In genomic region chr5:160438316-160439204, GRCh38 we compare ENCODE assay signal across 1 cellular context.
A peak's percentile ranks its signal among the peaks of the same experiment; 100 is the strongest.
TF ChIP-seq lines count a peak whose summit lies in the region.

No MANE protein-coding gene starts in this region.

TF ChIP-seq in HepG2, 621 proteins besides CTCF, POLR2A, EP300 and RAD21 (continued from another document and continues in another):
- TF ChIP-seq HMGXB3 (CRISPR knock-in tag; IDR thresholded peaks at IDR 0.05; ENCODE audit: borderline replicate concordance) = no peak
- TF ChIP-seq SIX1 (CRISPR knock-in tag; IDR thresholded peaks at IDR 0.05; ENCODE audit: borderline replicate concordance) = no peak
- TF ChIP-seq ELF3 (CRISPR knock-in tag; IDR thresholded peaks at IDR 0.05) = no peak
- TF ChIP-seq ZSCAN31 (CRISPR knock-in tag; IDR thresholded peaks at IDR 0.05; ENCODE audit: low read depth) = peak; percentile 47; the same call in 1 of the 2 replicates
- 0 out of 2 replicates have a peak, but pooled peaks have one; percentile 10 for TF ChIP-seq THAP9 (CRISPR knock-in tag; IDR thresholded peaks at IDR 0.05; ENCODE audit: borderline replicate concordance)
- no peak for TF ChIP-seq SMAD3 (CRISPR knock-in tag; IDR thresholded peaks at IDR 0.05)
- no peak for TF ChIP-seq ZNF747 (CRISPR knock-in tag; IDR thresholded peaks at IDR 0.05; ENCODE audit: borderline replicate concordance)
- 0 out of 2 replicates have a peak, but pooled peaks have one; percentile 47 for TF ChIP-seq MYPOP (CRISPR knock-in tag; IDR thresholded peaks at IDR 0.05)
- no peak for TF ChIP-seq ZBTB42 (CRISPR knock-in tag; IDR thresholded peaks at IDR 0.05)
- TF ChIP-seq KLF12 (CRISPR knock-in tag; IDR thresholded peaks at IDR 0.05; ENCODE audit: borderline replicate concordance) = no peak
- no peak for TF ChIP-seq ZBTB8A (CRISPR knock-in tag; IDR thresholded peaks at IDR 0.05; ENCODE audit: borderline replicate concordance, low read depth)
- TF ChIP-seq AFF4 (CRISPR knock-in tag; IDR thresholded peaks at IDR 0.05) = no peak
- TF ChIP-seq ZC3H13 (CRISPR knock-in tag; IDR thresholded peaks at IDR 0.05) = no peak
- 0 out of 2 replicates have a peak, but pooled peaks have one; percentile 11 for TF ChIP-seq ZNF782 (CRISPR knock-in tag; IDR thresholded peaks at IDR 0.05; ENCODE audit: borderline replicate concordance)
- TF ChIP-seq ZSCAN21 (CRISPR knock-in tag; IDR thresholded peaks at IDR 0.05; ENCODE audit: borderline replicate concordance) = no peak; the same call in 1 of the 2 replicates
- TF ChIP-seq HNF1B (CRISPR knock-in tag; IDR thresholded peaks at IDR 0.05) = no peak
- TF ChIP-seq GABPB1 (CRISPR knock-in tag; IDR thresholded peaks at IDR 0.05) = no peak
- TF ChIP-seq MZF1 (CRISPR knock-in tag; IDR thresholded peaks at IDR 0.05; ENCODE audit: borderline replicate concordance) = no peak
- no peak for TF ChIP-seq ZNF12 (CRISPR knock-in tag; IDR thresholded peaks at IDR 0.05)
- TF ChIP-seq KDM6A (CRISPR knock-in tag; IDR thresholded peaks at IDR 0.05; ENCODE audit: low read depth) = no peak
- TF ChIP-seq ZNF275 (CRISPR knock-in tag; IDR thresholded peaks at IDR 0.05; ENCODE audit: borderline replicate concordance) = 0 out of 2 replicates have a peak, but pooled peaks have one; percentile 68
- no peak for TF ChIP-seq AHR (CRISPR knock-in tag; IDR thresholded peaks at IDR 0.05)
- no peak for TF ChIP-seq GLMP (CRISPR knock-in tag; IDR thresholded peaks at IDR 0.05; ENCODE audit: borderline replicate concordance)
- no peak for TF ChIP-seq LBX2 (CRISPR knock-in tag; IDR thresholded peaks at IDR 0.05; ENCODE audit: borderline replicate concordance)
- no peak for TF ChIP-seq ZNF407 (CRISPR knock-in tag; IDR thresholded peaks at IDR 0.05; ENCODE audit: not compliant biosample characterization)
